ENCODE assay signal across 20 cellular contexts in the genomic region with DNA sequence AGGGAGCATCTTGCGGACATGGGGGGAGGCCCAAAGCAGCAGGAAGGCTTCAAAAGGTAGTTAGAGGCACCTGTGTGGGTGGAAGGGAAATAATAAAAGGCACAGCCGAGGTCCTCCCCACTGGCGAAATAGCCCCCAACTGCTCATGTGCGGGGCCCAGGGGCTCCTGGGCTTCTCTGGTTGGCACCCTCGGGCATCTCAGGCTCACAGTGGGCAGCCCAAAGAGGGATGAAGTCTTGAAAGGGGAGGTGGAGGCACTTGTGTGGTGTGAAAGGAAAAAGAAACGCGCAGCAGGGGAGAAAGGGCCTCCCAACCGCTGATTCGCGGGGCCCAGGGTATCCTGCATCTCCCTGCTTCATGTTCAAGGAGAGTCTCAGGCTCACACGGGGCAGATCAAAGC.
DNase-seq lines count a peak whose midpoint lies in the region; ATAC-seq and TF ChIP-seq lines count a peak whose summit lies in the region.
"Had no signal": no experiment of that assay in that cellular context is flagged by ENCODE, and none has a peak within 500 bp of the region (broad histone marks: within the 10 kb centered on the region; RNA-seq: fewer than 3 reads in every experiment).

No MANE protein-coding gene starts in this region.

- TF ChIP-seq CTCF in chondrocyte (IDR thresholded peaks at IDR 0.05) = no peak

- no peak for ATAC-seq in stimulated activated naive CD8-positive, alpha-beta T cell treated with anti-CD3 and anti-CD28 coated beads, Interleukin-15, Interleukin-2, amounts not matched to agents 100 U/mL and 50 U/mL, for 24 hours
- ATAC-seq: GM23338 had no signal

- CTCF ChIA-PET in activated naive CD4-positive, alpha-beta T cell treated with anti-CD3 and anti-CD28 coated beads for 36 hours (lab: Charles Lee) = no interaction called here

- H3K27ac Mint-ChIP-seq in activated naive CD4-positive, alpha-beta T cell treated with anti-CD3 and anti-CD28 coated beads for 36 hours = no peak overlapping the region
- H3K27ac Mint-ChIP-seq in chondrocyte (ENCODE audit: unreplicated experiment) = no peak overlapping the region
- H3K27ac Mint-ChIP-seq: CD8-positive, alpha-beta memory T cell; GM23338 had no signal

- no peaks in the 10 kb centered on the region for H3K27me3 Mint-ChIP-seq in activated naive CD4-positive, alpha-beta T cell treated with anti-CD3 and anti-CD28 coated beads for 36 hours (ENCODE audit: low read depth)
- H3K27me3 Mint-ChIP-seq in chondrocyte (ENCODE audit: low read depth) = no peaks in the 10 kb centered on the region

- no peaks in the 10 kb centered on the region for H3K4me1 Mint-ChIP-seq in activated naive CD4-positive, alpha-beta T cell treated with anti-CD3 and anti-CD28 coated beads for 36 hours (ENCODE audit: low read depth)
- no peaks in the 10 kb centered on the region for H3K4me1 Mint-ChIP-seq in chondrocyte (ENCODE audit: low read depth)
- H3K4me1 Mint-ChIP-seq: CD8-positive, alpha-beta memory T cell; GM23338 had no signal

- peaks cover 14% of the 10 kb centered on the region for H3K36me3 Mint-ChIP-seq in activated naive CD4-positive, alpha-beta T cell treated with anti-CD3 and anti-CD28 coated beads for 36 hours (ENCODE audit: low read depth)
- H3K36me3 Mint-ChIP-seq in chondrocyte (ENCODE audit: low read depth) = no peaks in the 10 kb centered on the region
- H3K36me3 Mint-ChIP-seq: CD8-positive, alpha-beta memory T cell had no signal

- intact Hi-C loops in activated naive CD4-positive, alpha-beta T cell treated with anti-CD3 and anti-CD28 coated beads for 36 hours (cut with micrococcal nuclease) = no loop called here
- intact Hi-C loops in posterior vena cava (cut with DNase I) = no loop called here

- peaks cover 40% of the 10 kb centered on the region for H3K9me3 Mint-ChIP-seq in activated naive CD4-positive, alpha-beta T cell treated with anti-CD3 and anti-CD28 coated beads for 36 hours
- H3K9me3 Mint-ChIP-seq in chondrocyte (ENCODE audit: low read depth) = peaks cover 44% of the 10 kb centered on the region

- DNase-seq in activated naive CD4-positive, alpha-beta T cell treated with anti-CD3 and anti-CD28 coated beads, Interleukin-2, amount 50 U/mL, for 16 hours = peak; percentile 3
- no peak for DNase-seq in activated naive CD4-positive, alpha-beta T cell treated with anti-CD3 and anti-CD28 coated beads for 36 hours
- peak; percentile 36 for DNase-seq in chondrocyte (ENCODE audit: low spot score)
- DNase-seq in posterior vena cava (ENCODE audit: low spot score) = peak; percentile 46
- DNase-seq in stimulated activated naive CD8-positive, alpha-beta T cell treated with anti-CD3 and anti-CD28 coated beads, Interleukin-15, Interleukin-2, amounts not matched to agents 100 U/mL and 50 U/mL, for 24 hours = no peak
- DNase-seq in Kasumi-1 (lab: John Stamatoyannopoulos, UW) = no peak
- no peak for DNase-seq in activated CD4-positive, alpha-beta T cell treated with anti-CD3 and anti-CD28 coated beads, Interleukin-2, amount 50 U/mL, for 1 hour
- DNase-seq: Calu3; CD8-positive, alpha-beta memory T cell; GDM1; HCEC 1CT; KG1; NCI-H1105 treated with DMSO at 0.1 percent for 48 hours; NCI-H2081; NCI-H2171; NCI-H345; NCI-H524; NCI-H774; NK-92 treated with Interleukin-12 subunit alpha and Interleukin-12 subunit beta, amount 100 ng/mL, for 24 hours had no signal

- H3K4me3 Mint-ChIP-seq in activated naive CD4-positive, alpha-beta T cell treated with anti-CD3 and anti-CD28 coated beads for 36 hours = no peak overlapping the region
- no peak overlapping the region for H3K4me3 Mint-ChIP-seq in chondrocyte (ENCODE audit: unreplicated experiment)
- H3K4me3 Mint-ChIP-seq: CD8-positive, alpha-beta memory T cell; GM23338 had no signal

Comparison
In these comparisons a context has a peak if more than half of its experiments do, and no peak if none do; other contexts are left out.
1. DNase-seq: peak in activated naive CD4-positive, alpha-beta T cell treated with anti-CD3 and anti-CD28 coated beads, Interleukin-2, amount 50 U/mL, for 16 hours (single experiment), chondrocyte (single experiment) and posterior vena cava (single experiment); none in activated naive CD4-positive, alpha-beta T cell treated with anti-CD3 and anti-CD28 coated beads for 36 hours (single experiment), stimulated activated naive CD8-positive, alpha-beta T cell treated with anti-CD3 and anti-CD28 coated beads, Interleukin-15, Interleukin-2, amounts not matched to agents 100 U/mL and 50 U/mL, for 24 hours (single experiment), Kasumi-1 (0 of 2) and activated CD4-positive, alpha-beta T cell treated with anti-CD3 and anti-CD28 coated beads, Interleukin-2, amount 50 U/mL, for 1 hour (single experiment).